2 cellular contexts compared by ENCODE assay signal in genomic region chr7:118239014-118239413, GRCh38.
A peak's percentile ranks its signal among the peaks of the same experiment; 100 is the strongest.
TF ChIP-seq lines count a peak whose summit lies in the region.

No MANE protein-coding gene starts in this region.

TF ChIP-seq in GM23338, 12 proteins besides CTCF, POLR2A, EP300 and RAD21 (continued from another document):
- TF ChIP-seq CREB1 (CRISPR knock-in tag; IDR thresholded peaks at IDR 0.05; ENCODE audit: low read depth) (no peak), ETS1 (IDR thresholded peaks at IDR 0.05) (no peak), REST (IDR thresholded peaks at IDR 0.05; ENCODE audit: unreplicated experiment) (no peak), STAT1 (IDR thresholded peaks at IDR 0.05; ENCODE audit: unreplicated experiment) (no peak), EZH2 (IDR thresholded peaks at IDR 0.05; ENCODE audit: low read depth, unreplicated experiment) (no peak), ZNF462 (CRISPR knock-in tag; IDR thresholded peaks at IDR 0.05) (no peak), POLR2AphosphoS5 (IDR thresholded peaks at IDR 0.05; ENCODE audit: low read depth) (no peak)

TF ChIP-seq in HEK293, 187 proteins besides CTCF, POLR2A, EP300 and RAD21:
- TF ChIP-seq PRDM6 (tag by site-specific recombination; IDR thresholded peaks at IDR 0.05) = no peak
- TF ChIP-seq ZNF549 (tag by site-specific recombination; IDR thresholded peaks at IDR 0.05) = 0 out of 2 replicates have a peak, but pooled peaks have one; percentile 11
